ENCODE assay signal across 15 cellular contexts in the genomic region with DNA sequence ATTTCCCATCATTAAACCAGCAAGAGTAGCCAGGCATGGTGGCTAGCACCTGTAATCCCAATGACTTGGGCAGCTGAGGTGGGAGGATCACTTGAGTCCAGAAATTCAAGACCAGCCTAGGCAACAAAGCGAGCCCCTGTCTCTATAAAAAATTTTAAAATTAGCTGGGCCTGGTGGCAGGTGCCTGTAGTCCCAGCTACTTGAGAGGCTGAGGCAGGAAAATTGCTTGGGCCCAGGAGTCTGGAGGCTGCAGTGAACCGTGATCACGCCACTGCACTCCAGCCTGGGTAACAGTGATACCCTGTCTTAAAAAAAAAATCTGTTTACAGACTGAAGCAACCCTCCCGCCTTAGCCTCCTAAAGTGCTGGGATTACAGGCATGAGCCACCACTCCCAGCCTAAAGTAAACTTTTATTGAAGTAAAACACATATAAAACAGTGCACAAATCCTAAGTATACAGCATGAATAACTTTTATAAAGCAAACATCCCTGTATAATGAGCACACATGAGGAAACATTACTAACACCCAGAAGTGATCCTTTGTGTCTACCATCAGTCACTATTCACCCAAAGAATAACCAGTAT. TPM values are rescaled to one million over a fixed set of nuclear protein-coding genes. Genes with fewer than 3 reads are reported as not detected.
A peak's percentile ranks its signal among the peaks of the same experiment; 100 is the strongest.
DNase-seq lines count a peak whose midpoint lies in the region; ATAC-seq and TF ChIP-seq lines count a peak whose summit lies in the region.
"Had no signal": no experiment of that assay in that cellular context is flagged by ENCODE, and none has a peak within 500 bp of the region (broad histone marks: within the 10 kb centered on the region; RNA-seq: fewer than 3 reads in every experiment).

No MANE protein-coding gene starts in this region.

- no peak for ATAC-seq in activated T-helper 17 cell treated with anti-CD3 and anti-CD28 coated beads, Interleukin-2, amount 50 U/mL, for 72 hours (replicated peaks)

- no peak overlapping the region for H3K4me3 ChIP-seq in osteoblast (ENCODE audit: insufficient read depth, low read length)
- H3K4me3 ChIP-seq: heart right ventricle, lower lobe of right lung, SK-N-MC had no signal

- no peaks in the 10 kb centered on the region for H3K27me3 ChIP-seq in osteoblast (ENCODE audit: insufficient read depth, low read length)
- H3K27me3 ChIP-seq: heart right ventricle had no signal

- DNase-seq in NCI-H1417 (lab: John Stamatoyannopoulos, UW) (peak in 2 of 3 experiments; percentile 11 to 47), NCI-H1417 treated with DMSO at 0.1 percent for 48 hours (lab: John Stamatoyannopoulos, UW) (no peak), nephron progenitor cell (no peak), NCI-H2196 treated with DMSO at 0.1 percent for 48 hours (lab: John Stamatoyannopoulos, UW; ENCODE audit: unreplicated experiment) (no peak), GM19240 (ENCODE audit: insufficient read length, low spot score) (no peak), osteoblast (ENCODE audit: insufficient read length, low spot score, missing footprints) (no peak)
- DNase-seq: activated CD4-positive, alpha-beta T cell treated with anti-CD3 and anti-CD28 coated beads for 48 hours; heart right ventricle; lower lobe of right lung; NCI-H82; substantia nigra had no signal

- H3K4me1 Mint-ChIP-seq in IgD-negative memory B cell (peaks cover 45 to 61% (median 60%) of the 10 kb centered on the region in 3 donors), nephron progenitor cell (peaks cover 42% of the 10 kb centered on the region)
- H3K4me1 Mint-ChIP-seq in activated T-helper 17 cell treated with anti-CD3 and anti-CD28 coated beads, Interleukin-2, amount 50 U/mL, for 72 hours: peaks cover 34% of the 10 kb centered on the region
- H3K4me1 Mint-ChIP-seq: brain had no signal

- H3K36me3 Mint-ChIP-seq in IgD-negative memory B cell (peaks cover 2% of the 10 kb centered on the region), nephron progenitor cell (ENCODE audit: low read depth) (peaks cover 15% of the 10 kb centered on the region)
- peaks cover 8% of the 10 kb centered on the region for H3K36me3 Mint-ChIP-seq in activated T-helper 17 cell treated with anti-CD3 and anti-CD28 coated beads, Interleukin-2, amount 50 U/mL, for 72 hours (ENCODE audit: low read depth)

- no peaks in the 10 kb centered on the region for H3K9me3 ChIP-seq in osteoblast (ENCODE audit: low read depth, low read length)
- H3K9me3 ChIP-seq: heart right ventricle, lower lobe of right lung had no signal

- H3K27me3 Mint-ChIP-seq in IgD-negative memory B cell (no peaks in the 10 kb centered on the region), nephron progenitor cell (ENCODE audit: low read depth, poor library complexity) (peaks cover 7% of the 10 kb centered on the region)
- H3K27me3 Mint-ChIP-seq in activated T-helper 17 cell treated with anti-CD3 and anti-CD28 coated beads, Interleukin-2, amount 50 U/mL, for 72 hours: no peaks in the 10 kb centered on the region
- H3K27me3 Mint-ChIP-seq: brain had no signal

- H3K36me3 ChIP-seq in osteoblast (ENCODE audit: insufficient read depth, low read length): no peaks in the 10 kb centered on the region

- H2AFZ ChIP-seq in osteoblast (ENCODE audit: low read length): no peak overlapping the region

- H3K27ac ChIP-seq in osteoblast (ENCODE audit: low read depth, low read length): no peak overlapping the region
- H3K27ac ChIP-seq: SK-N-MC had no signal

- H3K27ac Mint-ChIP-seq in IgD-negative memory B cell (peak overlapping the region; percentile 96 to 99 (median 99)), nephron progenitor cell (peak overlapping the region; percentile 69)
- H3K27ac Mint-ChIP-seq in activated T-helper 17 cell treated with anti-CD3 and anti-CD28 coated beads, Interleukin-2, amount 50 U/mL, for 72 hours: peak overlapping the region; percentile 99
- H3K27ac Mint-ChIP-seq: brain had no signal

- TF ChIP-seq CTCF in nephron progenitor cell (IDR thresholded peaks at IDR 0.05) (no peak), osteoblast (IDR thresholded peaks at IDR 0.05; ENCODE audit: extremely low read depth, low read depth, low read length) (no peak)

- H4K20me1 ChIP-seq in osteoblast (ENCODE audit: insufficient read depth, low read length): no peaks in the 10 kb centered on the region

- H3K4me1 ChIP-seq in osteoblast (ENCODE audit: insufficient read depth, low read length): no peaks in the 10 kb centered on the region

- H3K9me3 Mint-ChIP-seq in IgD-negative memory B cell (peaks cover 0 to 3% (median 0%) of the 10 kb centered on the region in 3 donors), nephron progenitor cell (no peaks in the 10 kb centered on the region)
- H3K9me3 Mint-ChIP-seq in activated T-helper 17 cell treated with anti-CD3 and anti-CD28 coated beads, Interleukin-2, amount 50 U/mL, for 72 hours: no peaks in the 10 kb centered on the region
- H3K9me3 Mint-ChIP-seq: brain had no signal

- H3K4me3 Mint-ChIP-seq in IgD-negative memory B cell (peak overlapping the region; percentile 26 to 89 (median 79)), nephron progenitor cell (no peak overlapping the region)
- peak overlapping the region; percentile 74 for H3K4me3 Mint-ChIP-seq in activated T-helper 17 cell treated with anti-CD3 and anti-CD28 coated beads, Interleukin-2, amount 50 U/mL, for 72 hours
- H3K4me3 Mint-ChIP-seq: brain had no signal

- H3K4me2 ChIP-seq in osteoblast (ENCODE audit: insufficient read depth, low read length): no peak overlapping the region

- no peaks in the 10 kb centered on the region for H3K79me2 ChIP-seq in osteoblast (ENCODE audit: insufficient read depth, low read length)

RNA-seq across cellular contexts. Expression of a gene that starts 12.6 kb away (rescaled TPM):
- 0.19 TPM for polyA plus RNA-seq in IgD-negative memory B cell
- 1 to 10 TPM; 4.3 to 6.6 TPM for total RNA-seq in activated T-helper 17 cell treated with anti-CD3 and anti-CD28 coated beads, Interleukin-2, amount 50 U/mL, for 72 hours
- total RNA-seq in osteoblast: under 0.01 and 0.59 TPM in 2 replicates

RNA-seq across cellular contexts. Expression of a gene that starts 13.6 kb away (rescaled TPM):
- 1,475 TPM for polyA plus RNA-seq in IgD-negative memory B cell
- total RNA-seq in activated T-helper 17 cell treated with anti-CD3 and anti-CD28 coated beads, Interleukin-2, amount 50 U/mL, for 72 hours: 100 to 1,000 TPM; 199 to 269 TPM
- under 0.01 and 0.59 TPM in 2 replicates for total RNA-seq in osteoblast

RNA-seq across cellular contexts. Expression of a gene that starts 45.4 kb away (rescaled TPM):
- polyA plus RNA-seq in IgD-negative memory B cell: 0.35 TPM
- 1 to 10 TPM in 1 of 2 donors, not detected in 1; 1.2 TPM for total RNA-seq in activated T-helper 17 cell treated with anti-CD3 and anti-CD28 coated beads, Interleukin-2, amount 50 U/mL, for 72 hours
- not detected in 2 replicates for total RNA-seq in osteoblast
- total RNA-seq: heart right ventricle had no signal
- polyA plus RNA-seq: heart right ventricle had no signal

Comparison
In these comparisons a context has a peak if more than half of its experiments do, and no peak if none do; other contexts are left out.
1. DNase-seq: peak in NCI-H1417 (2 of 3); none in NCI-H1417 treated with DMSO at 0.1 percent for 48 hours (single experiment), nephron progenitor cell (single experiment), NCI-H2196 treated with DMSO at 0.1 percent for 48 hours (single experiment), GM19240 (single experiment) and osteoblast (single experiment).
2. RNA of a gene that starts 13.6 kb away (total RNA-seq): 199 to 269 TPM in activated T-helper 17 cell treated with anti-CD3 and anti-CD28 coated beads, Interleukin-2, amount 50 U/mL, for 72 hours; under 0.01 to 0.59 TPM in osteoblast; every median in the first group is over 100 times any median in the second.
3. Peak in every context shown above with its lines, with median percentiles within 50 percentile points of each other: H3K27ac Mint-ChIP-seq.